In the genomic region with DNA sequence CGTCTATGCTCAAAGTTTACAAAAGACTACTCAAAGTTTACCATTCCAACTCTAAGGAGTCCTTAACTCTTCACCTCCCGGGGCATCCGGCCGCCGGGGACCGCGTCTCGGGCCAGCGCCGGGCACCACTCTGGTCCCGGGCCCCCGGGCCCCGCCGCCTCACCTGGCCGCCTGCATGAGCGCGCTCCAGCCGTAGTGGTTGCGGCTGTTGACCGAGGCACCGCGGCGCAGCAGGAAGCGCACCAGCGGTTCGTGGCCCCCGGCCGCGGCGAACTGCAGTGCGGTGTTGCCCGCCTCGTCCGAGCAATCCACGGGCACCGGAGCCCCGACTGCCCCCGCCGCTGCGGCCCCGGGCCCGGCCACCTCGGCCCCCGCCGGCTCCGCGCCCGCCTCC, we compare ENCODE assay signal across 9 cellular contexts. TPM values are rescaled to one million over a fixed set of nuclear protein-coding genes. Genes with fewer than 3 reads are reported as not detected.
A peak's percentile ranks its signal among the peaks of the same experiment; 100 is the strongest.
DNase-seq lines count a peak whose midpoint lies in the region; ATAC-seq and TF ChIP-seq lines count a peak whose summit lies in the region.
"Had no signal": no experiment of that assay in that cellular context is flagged by ENCODE, and none has a peak within 500 bp of the region (broad histone marks: within the 10 kb centered on the region; RNA-seq: fewer than 3 reads in every experiment).

No MANE protein-coding gene starts in this region.

- peaks cover 7% of the 10 kb centered on the region for H3K4me1 ChIP-seq in effector memory CD4-positive, alpha-beta T cell (ENCODE audit: control insufficient read depth, insufficient read depth, low read length, poor library complexity, severe bottlenecking)
- peaks cover 24% of the 10 kb centered on the region for H3K4me1 ChIP-seq in muscle layer of colon (ENCODE audit: insufficient read depth, low read length)
- peaks cover 16% of the 10 kb centered on the region for H3K4me1 ChIP-seq in vagina

- TF ChIP-seq CTCF in vagina (IDR thresholded peaks at IDR 0.05) = no peak

- TF ChIP-seq POLR2A in vagina (IDR thresholded peaks at IDR 0.05) = no peak

- peak overlapping the region; percentile 68 for H3K4me3 ChIP-seq in effector memory CD4-positive, alpha-beta T cell (ENCODE audit: insufficient read depth, low read depth, low read length, poor library complexity, severe bottlenecking)
- peak overlapping the region; percentile 36 to 48 for H3K4me3 ChIP-seq in muscle layer of colon (ENCODE audit: low read depth in 1 of 2, low read length in 2 of 2)
- peak overlapping the region; percentile 64 to 71 for H3K4me3 ChIP-seq in vagina

- H3K9ac ChIP-seq in muscle layer of colon (ENCODE audit: low read length) = no peak overlapping the region

- no peaks in the 10 kb centered on the region for H3K9me3 ChIP-seq in effector memory CD4-positive, alpha-beta T cell (ENCODE audit: control insufficient read depth, low read length)
- H3K9me3 ChIP-seq in muscle layer of colon (ENCODE audit: low read length) (no peaks in the 10 kb centered on the region), vagina (peaks cover 9% of the 10 kb centered on the region)

- intact Hi-C loops in vagina (cut with DNase I) = no loop called here

- DNase-seq in activated CD4-positive, CD25-positive, alpha-beta regulatory T cell (lab: John Stamatoyannopoulos, UW) = no peak
- DNase-seq in effector memory CD4-positive, alpha-beta T cell = no peak
- DNase-seq in vagina (ENCODE audit: extremely low spot score in 2 of 2) = peak in 1 of 2 donors; percentile 47
- DNase-seq in NCI-H1092 treated with DMSO at 0.1 percent for 48 hours (lab: John Stamatoyannopoulos, UW) = no peak

- peak; percentile 17 to 30 for ATAC-seq in activated CD4-positive, CD25-positive, alpha-beta regulatory T cell treated with anti-CD3 and anti-CD28 coated beads, Interleukin-2, amount 50 U/mL, for 24 hours
- peak; percentile 38 for ATAC-seq in HG02870 (IDR thresholded peaks at IDR 0.05; ENCODE audit: unreplicated experiment)
- peak; percentile 28 for ATAC-seq in SK-N-SH treated with all-trans-retinoic acid at 6 μM for 48 hours

- no peaks in the 10 kb centered on the region for H3K27me3 ChIP-seq in effector memory CD4-positive, alpha-beta T cell (replicated peaks; ENCODE audit: control insufficient read depth, insufficient read depth, low read length, poor library complexity, severe bottlenecking)
- H3K27me3 ChIP-seq in muscle layer of colon (ENCODE audit: control insufficient read depth in 1 of 2, insufficient read depth in 2 of 2, low read length in 2 of 2) (no peaks in the 10 kb centered on the region), vagina (no peaks in the 10 kb centered on the region)

- H3K27ac ChIP-seq in effector memory CD4-positive, alpha-beta T cell (ENCODE audit: insufficient read depth, low read length, poor library complexity, severe bottlenecking) = no peak overlapping the region
- H3K27ac ChIP-seq in muscle layer of colon (ENCODE audit: low read depth, low read length) (peak overlapping the region; percentile 55), vagina (peak overlapping the region; percentile 36)
- H3K27ac ChIP-seq: epithelial cell of prostate had no signal

- H3K36me3 ChIP-seq in effector memory CD4-positive, alpha-beta T cell (ENCODE audit: control insufficient read depth, insufficient read depth, low read length) = no peaks in the 10 kb centered on the region
- no peaks in the 10 kb centered on the region for H3K36me3 ChIP-seq in muscle layer of colon (ENCODE audit: insufficient read depth, low read length)
- no peaks in the 10 kb centered on the region for H3K36me3 ChIP-seq in vagina

TF ChIP-seq in SK-N-SH treated with all-trans-retinoic acid at 6 μM for 48 hours, 23 proteins besides CTCF, POLR2A, EP300 and RAD21:
- TF ChIP-seq ZNF70 (CRISPR knock-in tag; IDR thresholded peaks at IDR 0.05) (no peak), CSDC2 (CRISPR knock-in tag; IDR thresholded peaks at IDR 0.05) (no peak), ZNF8 (CRISPR knock-in tag; IDR thresholded peaks at IDR 0.05) (no peak), PPARA (CRISPR knock-in tag; IDR thresholded peaks at IDR 0.05; ENCODE audit: borderline replicate concordance) (no peak), ZFP3 (CRISPR knock-in tag; IDR thresholded peaks at IDR 0.05) (no peak), TCF4 (CRISPR knock-in tag; IDR thresholded peaks at IDR 0.05; ENCODE audit: borderline replicate concordance) (no peak), GLIS3 (CRISPR knock-in tag; IDR thresholded peaks at IDR 0.05) (no peak), ESRRG (CRISPR knock-in tag; IDR thresholded peaks at IDR 0.05) (no peak), ZC3H10 (CRISPR knock-in tag; IDR thresholded peaks at IDR 0.05) (no peak), ARNTL (CRISPR knock-in tag; IDR thresholded peaks at IDR 0.05; ENCODE audit: borderline replicate concordance, low read depth) (no peak), BACH2 (CRISPR knock-in tag; IDR thresholded peaks at IDR 0.05; ENCODE audit: borderline replicate concordance) (no peak), SNAI2 (CRISPR knock-in tag; IDR thresholded peaks at IDR 0.05) (no peak), RARB (CRISPR knock-in tag; IDR thresholded peaks at IDR 0.05) (no peak), OSR1 (CRISPR knock-in tag; IDR thresholded peaks at IDR 0.05) (no peak), ISL1 (CRISPR knock-in tag; IDR thresholded peaks at IDR 0.05) (no peak), ZNF565 (CRISPR knock-in tag; conservative IDR thresholded peaks at IDR 0.05; ENCODE audit: low read depth) (no peak)
- TF ChIP-seq, protein P1, sequence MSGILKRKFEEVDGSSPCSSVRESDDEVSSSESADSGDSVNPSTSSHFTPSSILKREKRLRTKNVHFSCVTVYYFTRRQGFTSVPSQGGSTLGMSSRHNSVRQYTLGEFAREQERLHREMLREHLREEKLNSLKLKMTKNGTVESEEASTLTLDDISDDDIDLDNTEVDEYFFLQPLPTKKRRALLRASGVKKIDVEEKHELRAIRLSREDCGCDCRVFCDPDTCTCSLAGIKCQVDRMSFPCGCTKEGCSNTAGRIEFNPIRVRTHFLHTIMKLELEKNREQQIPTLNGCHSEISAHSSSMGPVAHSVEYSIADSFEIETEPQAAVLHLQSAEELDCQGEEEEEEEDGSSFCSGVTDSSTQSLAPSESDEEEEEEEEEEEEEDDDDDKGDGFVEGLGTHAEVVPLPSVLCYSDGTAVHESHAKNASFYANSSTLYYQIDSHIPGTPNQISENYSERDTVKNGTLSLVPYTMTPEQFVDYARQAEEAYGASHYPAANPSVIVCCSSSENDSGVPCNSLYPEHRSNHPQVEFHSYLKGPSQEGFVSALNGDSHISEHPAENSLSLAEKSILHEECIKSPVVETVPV (CRISPR knock-in tag; IDR thresholded peaks at IDR 0.05) = no peak
- TF ChIP-seq, protein P2, sequence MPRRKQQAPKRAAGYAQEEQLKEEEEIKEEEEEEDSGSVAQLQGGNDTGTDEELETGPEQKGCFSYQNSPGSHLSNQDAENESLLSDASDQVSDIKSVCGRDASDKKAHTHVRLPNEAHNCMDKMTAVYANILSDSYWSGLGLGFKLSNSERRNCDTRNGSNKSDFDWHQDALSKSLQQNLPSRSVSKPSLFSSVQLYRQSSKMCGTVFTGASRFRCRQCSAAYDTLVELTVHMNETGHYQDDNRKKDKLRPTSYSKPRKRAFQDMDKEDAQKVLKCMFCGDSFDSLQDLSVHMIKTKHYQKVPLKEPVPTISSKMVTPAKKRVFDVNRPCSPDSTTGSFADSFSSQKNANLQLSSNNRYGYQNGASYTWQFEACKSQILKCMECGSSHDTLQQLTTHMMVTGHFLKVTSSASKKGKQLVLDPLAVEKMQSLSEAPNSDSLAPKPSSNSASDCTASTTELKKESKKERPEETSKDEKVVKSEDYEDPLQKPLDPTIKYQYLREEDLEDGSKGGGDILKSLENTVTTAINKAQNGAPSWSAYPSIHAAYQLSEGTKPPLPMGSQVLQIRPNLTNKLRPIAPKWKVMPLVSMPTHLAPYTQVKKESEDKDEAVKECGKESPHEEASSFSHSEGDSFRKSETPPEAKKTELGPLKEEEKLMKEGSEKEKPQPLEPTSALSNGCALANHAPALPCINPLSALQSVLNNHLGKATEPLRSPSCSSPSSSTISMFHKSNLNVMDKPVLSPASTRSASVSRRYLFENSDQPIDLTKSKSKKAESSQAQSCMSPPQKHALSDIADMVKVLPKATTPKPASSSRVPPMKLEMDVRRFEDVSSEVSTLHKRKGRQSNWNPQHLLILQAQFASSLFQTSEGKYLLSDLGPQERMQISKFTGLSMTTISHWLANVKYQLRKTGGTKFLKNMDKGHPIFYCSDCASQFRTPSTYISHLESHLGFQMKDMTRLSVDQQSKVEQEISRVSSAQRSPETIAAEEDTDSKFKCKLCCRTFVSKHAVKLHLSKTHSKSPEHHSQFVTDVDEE (CRISPR knock-in tag; IDR thresholded peaks at IDR 0.05) = no peak
- TF ChIP-seq, protein P3, sequence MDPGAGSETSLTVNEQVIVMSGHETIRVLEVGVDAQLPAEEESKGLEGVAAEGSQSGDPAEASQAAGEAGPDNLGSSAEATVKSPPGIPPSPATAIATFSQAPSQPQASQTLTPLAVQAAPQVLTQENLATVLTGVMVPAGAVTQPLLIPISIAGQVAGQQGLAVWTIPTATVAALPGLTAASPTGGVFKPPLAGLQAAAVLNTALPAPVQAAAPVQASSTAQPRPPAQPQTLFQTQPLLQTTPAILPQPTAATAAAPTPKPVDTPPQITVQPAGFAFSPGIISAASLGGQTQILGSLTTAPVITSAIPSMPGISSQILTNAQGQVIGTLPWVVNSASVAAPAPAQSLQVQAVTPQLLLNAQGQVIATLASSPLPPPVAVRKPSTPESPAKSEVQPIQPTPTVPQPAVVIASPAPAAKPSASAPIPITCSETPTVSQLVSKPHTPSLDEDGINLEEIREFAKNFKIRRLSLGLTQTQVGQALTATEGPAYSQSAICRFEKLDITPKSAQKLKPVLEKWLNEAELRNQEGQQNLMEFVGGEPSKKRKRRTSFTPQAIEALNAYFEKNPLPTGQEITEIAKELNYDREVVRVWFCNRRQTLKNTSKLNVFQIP (CRISPR knock-in tag; IDR thresholded peaks at IDR 0.05; ENCODE audit: borderline replicate concordance, low read depth) = no peak
- TF ChIP-seq, protein P4, sequence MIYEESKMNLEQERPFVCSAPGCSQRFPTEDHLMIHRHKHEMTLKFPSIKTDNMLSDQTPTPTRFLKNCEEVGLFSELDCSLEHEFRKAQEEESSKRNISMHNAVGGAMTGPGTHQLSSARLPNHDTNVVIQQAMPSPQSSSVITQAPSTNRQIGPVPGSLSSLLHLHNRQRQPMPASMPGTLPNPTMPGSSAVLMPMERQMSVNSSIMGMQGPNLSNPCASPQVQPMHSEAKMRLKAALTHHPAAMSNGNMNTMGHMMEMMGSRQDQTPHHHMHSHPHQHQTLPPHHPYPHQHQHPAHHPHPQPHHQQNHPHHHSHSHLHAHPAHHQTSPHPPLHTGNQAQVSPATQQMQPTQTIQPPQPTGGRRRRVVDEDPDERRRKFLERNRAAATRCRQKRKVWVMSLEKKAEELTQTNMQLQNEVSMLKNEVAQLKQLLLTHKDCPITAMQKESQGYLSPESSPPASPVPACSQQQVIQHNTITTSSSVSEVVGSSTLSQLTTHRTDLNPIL (CRISPR knock-in tag; IDR thresholded peaks at IDR 0.05; ENCODE audit: low read depth) = no peak

RNA-seq across cellular contexts. Expression of a gene that starts 0.4 kb away (rescaled TPM):
- total RNA-seq in vagina = 10.8 TPM

RNA-seq across cellular contexts. Expression of a gene that starts 11.5 kb away (rescaled TPM):
- 5.4 TPM for total RNA-seq in vagina
